Comparison of ENCODE assay signal across 17 cellular contexts in the genomic region with DNA sequence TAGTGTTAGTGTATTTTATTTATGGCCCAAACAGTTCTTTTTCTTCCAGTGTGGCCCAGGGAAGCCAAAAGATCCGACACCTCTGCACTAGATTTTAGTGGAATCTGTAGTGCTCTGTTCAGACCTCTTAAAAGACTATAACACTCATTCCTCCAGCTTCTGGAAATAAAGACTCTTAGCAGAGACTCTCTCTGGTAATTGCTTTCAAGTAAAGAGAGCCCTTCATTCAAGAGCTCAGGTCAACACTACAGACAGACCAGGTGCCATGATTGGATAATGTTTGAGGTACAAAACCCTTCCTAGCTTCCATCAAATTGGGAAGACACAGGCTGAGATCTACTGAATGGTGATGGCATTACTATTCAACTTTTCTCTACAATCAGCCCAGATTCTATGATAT.
A peak's percentile ranks its signal among the peaks of the same experiment; 100 is the strongest.
DNase-seq lines count a peak whose midpoint lies in the region; ATAC-seq and TF ChIP-seq lines count a peak whose summit lies in the region.
"Had no signal": no experiment of that assay in that cellular context is flagged by ENCODE, and none has a peak within 500 bp of the region (broad histone marks: within the 10 kb centered on the region; RNA-seq: fewer than 3 reads in every experiment).

No MANE protein-coding gene starts in this region.

- H3K4me1 ChIP-seq in upper lobe of right lung = no peaks in the 10 kb centered on the region
- no peaks in the 10 kb centered on the region for H3K4me1 ChIP-seq in sigmoid colon
- H3K4me1 ChIP-seq: BLaER1, Caco-2 had no signal

- H3K36me3 ChIP-seq in upper lobe of right lung (no peaks in the 10 kb centered on the region), sigmoid colon (no peaks in the 10 kb centered on the region)
- H3K36me3 ChIP-seq: BLaER1 had no signal

- H3K4me3 ChIP-seq in upper lobe of right lung (no peak overlapping the region), sigmoid colon (no peak overlapping the region)
- H3K4me3 ChIP-seq: BLaER1, GM23248 had no signal

- H3K27ac ChIP-seq in upper lobe of right lung = no peak overlapping the region
- H3K27ac ChIP-seq in sigmoid colon = no peak overlapping the region
- H3K27ac ChIP-seq: BLaER1, GM23248 had no signal

- TF ChIP-seq CTCF in upper lobe of right lung (IDR thresholded peaks at IDR 0.05) = no peak
- TF ChIP-seq CTCF in sigmoid colon (IDR thresholded peaks at IDR 0.05) = no peak

- TF ChIP-seq EP300 in sigmoid colon (IDR thresholded peaks at IDR 0.05) = no peak

- no peaks in the 10 kb centered on the region for H3K27me3 ChIP-seq in upper lobe of right lung
- no peaks in the 10 kb centered on the region for H3K27me3 ChIP-seq in sigmoid colon
- H3K27me3 ChIP-seq: BLaER1 had no signal

- H3K9me3 ChIP-seq in upper lobe of right lung (no peaks in the 10 kb centered on the region), sigmoid colon (no peaks in the 10 kb centered on the region)
- H3K9me3 ChIP-seq: BLaER1, Caco-2 had no signal

- peak; percentile 80 for ATAC-seq in upper lobe of right lung
- ATAC-seq: HCT116 had no signal

- WGBS in sigmoid colon, 2 donors = 59 to 77% methylated on average over 1 of the region's 1 CpG

- TF ChIP-seq POLR2A in sigmoid colon (IDR thresholded peaks at IDR 0.05) = no peak

- intact Hi-C loops in upper lobe of right lung (cut with DNase I) = no loop called here
- intact Hi-C loops in sigmoid colon (cut with DNase I) = no loop called here

- DNase-seq in DMS53 (lab: John Stamatoyannopoulos, UW) (peak; percentile 49), DMS53 treated with DMSO at 0.1 percent for 48 hours (lab: John Stamatoyannopoulos, UW; ENCODE audit: unreplicated experiment) (no peak), NCI-H345 (lab: John Stamatoyannopoulos, UW) (peak; percentile 26), NCI-H345 treated with DMSO at 0.1 percent for 48 hours (lab: John Stamatoyannopoulos, UW; ENCODE audit: unreplicated experiment) (no peak), NCI-H524 (lab: John Stamatoyannopoulos, UW) (peak; percentile 54 to 69), upper lobe of right lung (no peak), kidney tubule cell (ENCODE audit: low spot score) (no peak), sigmoid colon (no peak)
- DNase-seq: 8988T; AML-193; Caco-2; CD8-positive, alpha-beta memory T cell; DMS79 treated with DMSO at 0.1 percent for 48 hours; EL; GM23248 had no signal

Comparison
In these comparisons a context has a peak if more than half of its experiments do, and no peak if none do; other contexts are left out.
1. DNase-seq: peak in DMS53 (single experiment), NCI-H345 (single experiment) and NCI-H524 (2 of 2); none in DMS53 treated with DMSO at 0.1 percent for 48 hours (single experiment), NCI-H345 treated with DMSO at 0.1 percent for 48 hours (single experiment), upper lobe of right lung (single experiment), kidney tubule cell (single experiment) and sigmoid colon (single experiment).